ENCODE assay signal across 12 cellular contexts in the genomic region with DNA sequence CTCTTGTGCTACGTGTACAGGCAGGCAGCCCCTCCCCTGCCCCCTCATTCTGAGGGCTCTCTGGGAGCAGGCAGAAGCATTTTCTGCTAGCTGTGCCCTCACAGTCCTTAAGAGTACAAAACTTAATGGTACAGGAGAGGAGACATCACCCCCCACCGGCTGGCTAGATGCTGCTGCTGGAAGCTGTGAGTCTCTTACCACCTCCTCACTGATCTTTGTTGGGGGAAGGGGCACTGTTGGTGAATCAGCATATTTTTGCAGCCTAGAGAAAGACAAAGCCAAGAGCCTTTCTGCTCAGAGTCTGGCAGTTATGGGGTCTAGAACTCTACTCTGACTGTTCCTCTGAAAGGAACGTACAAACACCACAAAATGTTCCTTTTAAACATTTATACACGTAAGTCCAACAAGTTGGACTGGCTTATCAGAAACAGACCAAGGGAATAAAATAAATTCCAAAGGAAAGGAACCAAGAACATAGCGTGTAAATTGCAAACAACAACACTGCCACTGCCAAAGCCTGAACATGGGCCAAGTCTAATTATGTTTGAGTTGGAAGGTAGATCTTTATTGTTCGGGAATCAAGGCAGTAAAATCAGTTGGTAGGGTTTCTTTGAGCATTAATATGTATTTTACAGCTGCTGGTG. TPM values are rescaled to one million over a fixed set of nuclear protein-coding genes. Genes with fewer than 3 reads are reported as not detected.
DNase-seq lines count a peak whose midpoint lies in the region; ATAC-seq and TF ChIP-seq lines count a peak whose summit lies in the region.
"Had no signal": no experiment of that assay in that cellular context is flagged by ENCODE, and none has a peak within 500 bp of the region (broad histone marks: within the 10 kb centered on the region; RNA-seq: fewer than 3 reads in every experiment).

No MANE protein-coding gene starts in this region.

- H3K36me3 ChIP-seq in breast epithelium (no peaks in the 10 kb centered on the region), brain microvascular endothelial cell (replicated peaks) (peaks cover 3% of the 10 kb centered on the region), urinary bladder (ENCODE audit: insufficient read depth) (no peaks in the 10 kb centered on the region)

- no peak for TF ChIP-seq POLR2A in breast epithelium (IDR thresholded peaks at IDR 0.05)

- H3K4me1 ChIP-seq in breast epithelium (peaks cover 6 to 12% of the 10 kb centered on the region in 2 donors), urinary bladder (ENCODE audit: insufficient read depth) (no peaks in the 10 kb centered on the region)

- intact Hi-C loops in breast epithelium (cut with DNase I; ENCODE audit: low total_unique reads) = no loop called here
- intact Hi-C loops in MCF 10A (cut with micrococcal nuclease) = no loop called here

- H3K4me1 Mint-ChIP-seq in MCF 10A (ENCODE audit: insufficient read depth, unreplicated experiment) = peaks cover 5% of the 10 kb centered on the region
- peaks cover 5 to 12% of the 10 kb centered on the region in 2 donors for H3K4me1 Mint-ChIP-seq in stimulated activated naive B cell treated with anti-CD40 and anti-IgM and Interleukin-4, amounts not matched to agents 10 μg/mL and 1 μg/mL and 100 μg/mL, for 72 hours

- H3K36me3 Mint-ChIP-seq in MCF 10A (ENCODE audit: insufficient read depth, unreplicated experiment) = peaks cover 22% of the 10 kb centered on the region
- peaks cover 18 to 46% of the 10 kb centered on the region in 2 donors for H3K36me3 Mint-ChIP-seq in stimulated activated naive B cell treated with anti-CD40 and anti-IgM and Interleukin-4, amounts not matched to agents 10 μg/mL and 1 μg/mL and 100 μg/mL, for 72 hours

- H3K4me3 ChIP-seq in breast epithelium (no peak overlapping the region), brain microvascular endothelial cell (ENCODE audit: low read depth, low read length) (no peak overlapping the region), urinary bladder (ENCODE audit: low read depth, low read length) (no peak overlapping the region)

- no peaks in the 10 kb centered on the region for H3K9me3 ChIP-seq in breast epithelium
- H3K9me3 ChIP-seq: BE2C had no signal

- no peak for ATAC-seq in HG03196 (IDR thresholded peaks at IDR 0.05; ENCODE audit: unreplicated experiment)
- ATAC-seq in stimulated activated naive B cell treated with anti-CD40 and anti-IgM and Interleukin-4, amounts not matched to agents 10 μg/mL and 1 μg/mL and 100 μg/mL, for 72 hours (replicated peaks) = no peak
- ATAC-seq: effector memory CD8-positive, alpha-beta T cell had no signal

- no peaks in the 10 kb centered on the region for H3K27me3 ChIP-seq in breast epithelium
- H3K27me3 ChIP-seq in brain microvascular endothelial cell (replicated peaks) = no peaks in the 10 kb centered on the region
- H3K27me3 ChIP-seq: BE2C had no signal

- WGBS in urinary bladder = 42% methylated on average over 6 of the region's 6 CpGs

- TF ChIP-seq CTCF in breast epithelium (IDR thresholded peaks at IDR 0.05) = no peak
- TF ChIP-seq CTCF in MCF 10A (IDR thresholded peaks at IDR 0.05; ENCODE audit: unreplicated experiment) = no peak
- no peak for TF ChIP-seq CTCF in brain microvascular endothelial cell (IDR thresholded peaks at IDR 0.05; ENCODE audit: low read depth, low read length, missing control alignments)

- no peaks in the 10 kb centered on the region for H3K9me3 Mint-ChIP-seq in MCF 10A (ENCODE audit: unreplicated experiment)
- no peaks in the 10 kb centered on the region for H3K9me3 Mint-ChIP-seq in stimulated activated naive B cell treated with anti-CD40 and anti-IgM and Interleukin-4, amounts not matched to agents 10 μg/mL and 1 μg/mL and 100 μg/mL, for 72 hours
- H3K9me3 Mint-ChIP-seq: activated CD4-positive, alpha-beta T cell treated with anti-CD3 and anti-CD28 coated beads, Interleukin-2, amount 10 ng/mL, durations not matched to agents 7 days and 5 days; effector memory CD8-positive, alpha-beta T cell had no signal

- H3K27ac ChIP-seq in breast epithelium (peak overlapping the region; percentile 71 to 74), brain microvascular endothelial cell (no peak overlapping the region), urinary bladder (ENCODE audit: low read depth) (peak overlapping the region; percentile 65)

- CTCF ChIA-PET in MCF 10A (lab: Yijun Ruan, JAX) = interaction anchor here (1.0 to 26.9 kb wide), 3 partner anchors 7 to 126 kb away, joined by 3 to 632 read pairs (median 5); partner anchors contain the start of gene CSK

- no peak overlapping the region for H3K27ac Mint-ChIP-seq in MCF 10A (ENCODE audit: low read depth, unreplicated experiment)
- no peak overlapping the region for H3K27ac Mint-ChIP-seq in stimulated activated naive B cell treated with anti-CD40 and anti-IgM and Interleukin-4, amounts not matched to agents 10 μg/mL and 1 μg/mL and 100 μg/mL, for 72 hours
- H3K27ac Mint-ChIP-seq: activated CD4-positive, alpha-beta T cell treated with anti-CD3 and anti-CD28 coated beads, Interleukin-2, amount 10 ng/mL, durations not matched to agents 7 days and 5 days had no signal

- in situ Hi-C loops in brain microvascular endothelial cell (cut with HindIII; ENCODE audit: low pct_ligation_motif_present, low sequenced_read_pairs) = no loop called here

- DNase-seq in breast epithelium (ENCODE audit: low spot score in 2 of 2) (no peak), MCF 10A (ENCODE audit: unreplicated experiment) (no peak), brain microvascular endothelial cell (peak; percentile 43), lung microvascular endothelial cell (ENCODE audit: low read depth in 2 of 2) (peak; percentile 25 to 67)
- DNase-seq in activated CD8-positive, alpha-beta memory T cell treated with anti-CD3 and anti-CD28 coated beads, Interleukin-2, amount 50 U/mL, for 4 hours = no peak
- DNase-seq in stimulated activated naive B cell treated with anti-CD40 and anti-IgM and Interleukin-4, amounts not matched to agents 10 μg/mL and 1 μg/mL and 100 μg/mL, for 72 hours = no peak
- DNase-seq: activated CD4-positive, alpha-beta T cell treated with anti-CD3 and anti-CD28 coated beads, Interleukin-2, amount 10 ng/mL, durations not matched to agents 7 days and 5 days; BE2C; effector memory CD8-positive, alpha-beta T cell; occipital lobe had no signal

- POLR2A ChIA-PET in MCF 10A (lab: Yijun Ruan, JAX) = interaction anchor here (0.6 to 1.1 kb wide), 3 partner anchors 21 to 120 kb away, joined by 3 to 4 read pairs (median 4); no protein-coding TSS in a partner anchor

- no peaks in the 10 kb centered on the region for H3K27me3 Mint-ChIP-seq in MCF 10A (ENCODE audit: insufficient read depth, unreplicated experiment)
- H3K27me3 Mint-ChIP-seq in stimulated activated naive B cell treated with anti-CD40 and anti-IgM and Interleukin-4, amounts not matched to agents 10 μg/mL and 1 μg/mL and 100 μg/mL, for 72 hours = no peaks in the 10 kb centered on the region
- H3K27me3 Mint-ChIP-seq: activated CD4-positive, alpha-beta T cell treated with anti-CD3 and anti-CD28 coated beads, Interleukin-2, amount 10 ng/mL, durations not matched to agents 7 days and 5 days; effector memory CD8-positive, alpha-beta T cell had no signal

- no TSS peak for BruUV-seq in MCF 10A (replicated peaks; lab: Mats Ljungman, UMichigan)

- no peak overlapping the region for H3K4me3 Mint-ChIP-seq in MCF 10A (ENCODE audit: unreplicated experiment)
- no peak overlapping the region for H3K4me3 Mint-ChIP-seq in stimulated activated naive B cell treated with anti-CD40 and anti-IgM and Interleukin-4, amounts not matched to agents 10 μg/mL and 1 μg/mL and 100 μg/mL, for 72 hours
- H3K4me3 Mint-ChIP-seq: activated CD4-positive, alpha-beta T cell treated with anti-CD3 and anti-CD28 coated beads, Interleukin-2, amount 10 ng/mL, durations not matched to agents 7 days and 5 days; effector memory CD8-positive, alpha-beta T cell had no signal

RNA-seq across cellular contexts. Expression of gene CLK3, which starts 27.2 kb away (rescaled TPM):
- total RNA-seq in breast epithelium (100 to 1,000 TPM in 2 of 3 donors, 10 to 100 TPM in 1; 99.2 to 110 (median 101) TPM), MCF 10A (2022) (57.8 and 62.8 TPM in 2 replicates), lung microvascular endothelial cell (31.6 and 48.2 TPM in 2 replicates), urinary bladder (31.5 TPM)
- 76.3 TPM for polyA plus RNA-seq in urinary bladder

RNA-seq across cellular contexts. Expression of gene EDC3, which starts 53.0 kb away (rescaled TPM):
- total RNA-seq in breast epithelium (10 to 100 TPM; 13.8 to 21.7 (median 20.3) TPM), MCF 10A (2022) (42.8 and 53.3 TPM in 2 replicates), lung microvascular endothelial cell (11.6 and 21.4 TPM in 2 replicates), urinary bladder (16.0 TPM)
- polyA plus RNA-seq in urinary bladder = 20.8 TPM

Comparison
In these comparisons a context has a peak if more than half of its experiments do, and no peak if none do; other contexts are left out.
1. DNase-seq: peak in brain microvascular endothelial cell (single experiment) and lung microvascular endothelial cell (2 of 2); none in breast epithelium (0 of 2), MCF 10A (single experiment), activated CD8-positive, alpha-beta memory T cell treated with anti-CD3 and anti-CD28 coated beads, Interleukin-2, amount 50 U/mL, for 4 hours (single experiment) and stimulated activated naive B cell treated with anti-CD40 and anti-IgM and Interleukin-4, amounts not matched to agents 10 μg/mL and 1 μg/mL and 100 μg/mL, for 72 hours (single experiment).